In the genomic region with DNA sequence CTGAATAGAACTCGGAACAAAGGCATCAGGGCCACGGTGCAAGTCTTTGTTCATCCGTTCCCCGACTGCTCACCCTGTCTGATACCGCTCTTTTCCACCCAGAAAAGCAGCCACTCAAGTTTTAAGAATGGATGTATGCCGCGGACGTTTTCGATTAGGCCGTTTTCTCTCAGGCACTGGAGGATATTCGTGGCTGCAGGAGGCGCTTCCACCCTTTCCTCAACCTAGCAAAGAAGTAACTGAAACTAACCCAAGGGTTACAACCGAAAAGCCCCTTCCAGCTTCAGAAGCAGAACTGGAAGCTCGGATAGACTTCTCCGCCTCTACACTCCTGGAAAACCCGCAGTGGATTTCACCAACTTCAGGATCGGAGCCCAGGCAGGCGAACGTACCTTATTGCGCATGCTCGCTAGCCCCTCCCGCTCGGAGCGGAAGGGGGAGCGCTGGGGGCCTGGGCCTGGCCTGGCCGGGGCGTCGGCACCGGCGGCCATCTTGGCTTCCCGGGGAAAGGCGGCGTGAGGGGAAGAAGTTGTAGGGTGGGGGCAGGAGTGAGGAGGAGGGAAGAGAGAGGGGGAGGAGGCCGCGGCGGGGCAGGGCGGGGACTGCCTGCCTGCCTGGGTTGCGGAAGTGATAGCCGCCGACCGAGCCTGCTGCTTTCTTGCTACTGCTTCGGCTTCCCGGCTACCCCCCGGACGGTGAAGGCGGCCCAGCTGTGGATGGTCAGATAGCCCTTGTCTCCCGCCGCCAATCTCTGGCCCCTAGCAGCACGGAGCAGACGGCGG, we compare ENCODE assay signal across 8 cellular contexts. TPM values are rescaled to one million over a fixed set of nuclear protein-coding genes. Genes with fewer than 3 reads are reported as not detected.
DNase-seq lines count a peak whose midpoint lies in the region; ATAC-seq and TF ChIP-seq lines count a peak whose summit lies in the region.

TSS of gene ACTR3 (plus strand) at position 619 of the 782 bp plus-strand sequence. CDS start 191 bp downstream, outside the sequence.

- H3K36me3 ChIP-seq in lung (ENCODE audit: control insufficient read depth in 2 of 2, insufficient read depth in 2 of 2, low read length in 2 of 2) = no peaks in the 10 kb centered on the region

- 0 to 1% methylated on average over 42 to 51 of the region's 51 CpGs for WGBS in lung, 2 donors

- ATAC-seq in lung (ENCODE audit: insufficient read depth, low FRiP score) = peak; percentile 97

- TF ChIP-seq CTCF in GM20000 (IDR thresholded peaks at IDR 0.05; ENCODE audit: extremely low read depth, missing control alignments) = no peak
- no peak for TF ChIP-seq CTCF in lung (IDR thresholded peaks at IDR 0.05; ENCODE audit: control extremely low read depth, extremely low read depth)

- H3K27ac ChIP-seq in lung (ENCODE audit: low read depth in 1 of 2, low read length in 1 of 2) = peak within 1 kb of the TSS; percentile 91 to 98

- POLR2A ChIA-PET in activated CD8-positive, alpha-beta memory T cell treated with anti-CD3 and anti-CD28 coated beads for 36 hours (lab: Charles Lee) = interaction anchor here (1.0 to 2.6 kb wide), 3 partner anchors 12 to 133 kb away, joined by 3 to 13 read pairs (median 5); partner anchors contain the start of gene SLC35F5

- H3K4me1 ChIP-seq in lung (ENCODE audit: control insufficient read depth in 2 of 2, insufficient read depth in 2 of 2, low read length in 2 of 2) = peaks cover 7 to 21% of the 10 kb centered on the region in 2 donors

- H3K27me3 ChIP-seq in lung (ENCODE audit: control insufficient read depth, insufficient read depth) = no peaks in the 10 kb centered on the region

- no peaks in the 10 kb centered on the region for H3K9me3 ChIP-seq in lung (ENCODE audit: control insufficient read depth in 2 of 2, insufficient read depth in 1 of 2, low read length in 1 of 2)

- H3K4me3 ChIP-seq in lung = peak within 1 kb of the TSS; percentile 91

- CTCF ChIA-PET in activated CD8-positive, alpha-beta memory T cell treated with anti-CD3 and anti-CD28 coated beads for 36 hours (lab: Charles Lee) = interaction anchor here (0.6 to 1.5 kb wide), 2 partner anchors 69 to 133 kb away, joined by 3 to 5 read pairs; partner anchors contain the start of gene SLC35F5

- peak; percentile 98 for DNase-seq in COLO668 (lab: John Stamatoyannopoulos, UW; ENCODE audit: unreplicated experiment)
- DNase-seq in GM20000 (ENCODE audit: low spot score) = peak; percentile 93
- peak; percentile 99 for DNase-seq in HT-29 (ENCODE audit: low spot score)
- DNase-seq in NOMO-1 (lab: John Stamatoyannopoulos, UW; ENCODE audit: unreplicated experiment in 2 of 2) = peak; percentile 97 to 98
- DNase-seq in effector CD8-positive, alpha-beta T cell (lab: John Stamatoyannopoulos, UW) = peak; percentile 96
- peak; percentile 98 for DNase-seq in lung (ENCODE audit: low spot score)
- DNase-seq in stimulated activated CD4-positive, alpha-beta T cell treated with anti-CD3 and anti-CD28 coated beads, TNF-alpha, amount 100 ng/mL, for 4 hours (ENCODE audit: low read depth in 3 of 3) = peak; percentile 95

RNA-seq across cellular contexts. Expression of gene ACTR3, which starts in this region (rescaled TPM):
- total RNA-seq in HT-29 (2014; rRNA removed; shearing (Covaris generic)) = 153 and 164 TPM in 2 replicates
- 100 to 1,000 TPM; 511 to 529 TPM for total RNA-seq in activated CD8-positive, alpha-beta memory T cell treated with anti-CD3 and anti-CD28 coated beads for 36 hours
- 100 to 1,000 TPM; 153 to 260 TPM for total RNA-seq in lung
- polyA plus RNA-seq in lung = 100 to 1,000 TPM in 1 of 2 donors, 10 to 100 TPM in 1; 35.5 to 216 TPM

Comparison
In these comparisons a context has a peak if more than half of its experiments do, and no peak if none do; other contexts are left out.
1. Peak in every context shown above with its lines: DNase-seq, ATAC-seq, H3K4me3 ChIP-seq and H3K27ac ChIP-seq.